ENCODE assay signal across 9 cellular contexts in genomic region chr17:58335779-58336455, GRCh38. TPM values are rescaled to one million over a fixed set of nuclear protein-coding genes. Genes with fewer than 3 reads are reported as not detected.
DNase-seq lines count a peak whose midpoint lies in the region; ATAC-seq and TF ChIP-seq lines count a peak whose summit lies in the region.
"Had no signal": no experiment of that assay in that cellular context is flagged by ENCODE, and none has a peak within 500 bp of the region (broad histone marks: within the 10 kb centered on the region; RNA-seq: fewer than 3 reads in every experiment).

No MANE protein-coding gene starts in this region.

- peaks cover 15% of the 10 kb centered on the region for H3K4me1 ChIP-seq in rectal smooth muscle tissue (ENCODE audit: control insufficient read depth, insufficient read depth, low read length)
- peaks cover 8% of the 10 kb centered on the region for H3K4me1 ChIP-seq in A673 (ENCODE audit: insufficient read depth, low read length, poor library complexity, severe bottlenecking)

- H3K9me3 ChIP-seq in A673 (ENCODE audit: low read depth, low read length, poor library complexity, severe bottlenecking): no peaks in the 10 kb centered on the region

- no peak for TF ChIP-seq CTCF in A673 (conservative IDR thresholded peaks at IDR 0.05; ENCODE audit: low read depth, low read length)

- peaks cover 52% of the 10 kb centered on the region for H3K4me1 Mint-ChIP-seq in T-helper 1 cell treated with Interleukin-12 subunit alpha and Interleukin-12 subunit beta and Interleukin-4 antibody, amounts not matched to agents 30 μg/mL and 1 μg/mL, for 36 hours (ENCODE audit: low read depth)
- peaks cover 82% of the 10 kb centered on the region for H3K4me1 Mint-ChIP-seq in central memory CD8-positive, alpha-beta T cell

- peak overlapping the region; percentile 5 for H3K4me3 ChIP-seq in rectal smooth muscle tissue (ENCODE audit: low read length)
- no peak overlapping the region for H3K4me3 ChIP-seq in A673 (ENCODE audit: low read depth, low read length, poor library complexity, severe bottlenecking)

- H3K4me3 Mint-ChIP-seq in T-helper 1 cell treated with Interleukin-12 subunit alpha and Interleukin-12 subunit beta and Interleukin-4 antibody, amounts not matched to agents 30 μg/mL and 1 μg/mL, for 36 hours: peak overlapping the region; percentile 99
- H3K4me3 Mint-ChIP-seq in central memory CD8-positive, alpha-beta T cell: peak overlapping the region; percentile 85

- DNase-seq in activated gamma-delta T cell treated with Interleukin-2 at 50 U/mL for 16 hours: peak; percentile 68
- DNase-seq in activated gamma-delta T cell (lab: John Stamatoyannopoulos, UW): no peak
- peak; percentile 40 to 59 for DNase-seq in central memory CD8-positive, alpha-beta T cell (ENCODE audit: low spot score in 2 of 2)
- no peak for DNase-seq in DMS153 treated with DMSO at 0.1 percent for 48 hours (lab: John Stamatoyannopoulos, UW; ENCODE audit: unreplicated experiment)
- DNase-seq in A673 (ENCODE audit: low spot score): no peak

- no TSS peak for BruUV-seq in A673 (replicated peaks; lab: Mats Ljungman, UMichigan)

- H3K27ac ChIP-seq in rectal smooth muscle tissue (ENCODE audit: low read depth, low read length): peak overlapping the region; percentile 28
- no peak overlapping the region for H3K27ac ChIP-seq in A673 (ENCODE audit: low read depth, low read length, poor library complexity, severe bottlenecking)
- H3K27ac ChIP-seq: C4-2B had no signal

- CTCF ChIA-PET in A673 (lab: Charles Lee): no interaction called here

- no peaks in the 10 kb centered on the region for H3K9me3 Mint-ChIP-seq in T-helper 1 cell treated with Interleukin-12 subunit alpha and Interleukin-12 subunit beta and Interleukin-4 antibody, amounts not matched to agents 30 μg/mL and 1 μg/mL, for 36 hours
- no peaks in the 10 kb centered on the region for H3K9me3 Mint-ChIP-seq in central memory CD8-positive, alpha-beta T cell

- intact Hi-C loops in A673 (cut with micrococcal nuclease; ENCODE audit: unreplicated experiment): no loop called here

- H3K27me3 Mint-ChIP-seq in T-helper 1 cell treated with Interleukin-12 subunit alpha and Interleukin-12 subunit beta and Interleukin-4 antibody, amounts not matched to agents 30 μg/mL and 1 μg/mL, for 36 hours (ENCODE audit: low read depth): peaks cover 6% of the 10 kb centered on the region
- no peaks in the 10 kb centered on the region for H3K27me3 Mint-ChIP-seq in central memory CD8-positive, alpha-beta T cell

- no peak overlapping the region for H3K9ac ChIP-seq in rectal smooth muscle tissue (ENCODE audit: low read length)

- no peaks in the 10 kb centered on the region for H3K36me3 ChIP-seq in rectal smooth muscle tissue (ENCODE audit: control insufficient read depth, insufficient read depth, low read length)
- no peaks in the 10 kb centered on the region for H3K36me3 ChIP-seq in A673 (ENCODE audit: insufficient read depth, low read length, poor library complexity, severe bottlenecking)

- ATAC-seq in central memory CD8-positive, alpha-beta T cell (replicated peaks; ENCODE audit: extremely low read depth, poor library complexity, severe bottlenecking): peak; percentile 31
- no peak for ATAC-seq in HG02588 (IDR thresholded peaks at IDR 0.05; ENCODE audit: unreplicated experiment)

- peak overlapping the region; percentile 96 for H3K27ac Mint-ChIP-seq in T-helper 1 cell treated with Interleukin-12 subunit alpha and Interleukin-12 subunit beta and Interleukin-4 antibody, amounts not matched to agents 30 μg/mL and 1 μg/mL, for 36 hours
- peak overlapping the region; percentile 91 for H3K27ac Mint-ChIP-seq in central memory CD8-positive, alpha-beta T cell (ENCODE audit: low read depth)

- POLR2A ChIA-PET in A673 (lab: Charles Lee; ENCODE audit: low non-redundant PET): no interaction called here

- H3K27me3 ChIP-seq in rectal smooth muscle tissue (ENCODE audit: control insufficient read depth, insufficient read depth, low read length) (no peaks in the 10 kb centered on the region), A673 (replicated peaks; ENCODE audit: insufficient read depth, low read depth, low read length, poor library complexity) (no peaks in the 10 kb centered on the region)

- peaks cover 40% of the 10 kb centered on the region for H3K36me3 Mint-ChIP-seq in T-helper 1 cell treated with Interleukin-12 subunit alpha and Interleukin-12 subunit beta and Interleukin-4 antibody, amounts not matched to agents 30 μg/mL and 1 μg/mL, for 36 hours (ENCODE audit: low read depth)
- peaks cover 48% of the 10 kb centered on the region for H3K36me3 Mint-ChIP-seq in central memory CD8-positive, alpha-beta T cell (ENCODE audit: insufficient read depth)

RNA-seq across cellular contexts. Expression of gene TSPOAP1, which starts 7.3 kb away (rescaled TPM):
- 0.21 and 0.24 TPM in 2 replicates for total RNA-seq in A673 (2021)

RNA-seq across cellular contexts. Expression of gene SUPT4H1, which starts 16.1 kb away (rescaled TPM):
- total RNA-seq in A673 (2021): 93.1 and 106 TPM in 2 replicates

RNA-seq across cellular contexts. Expression of gene MPO, which starts 55.2 kb away (rescaled TPM):
- total RNA-seq in A673 (2021): not detected in 2 replicates

Comparison
In these comparisons a context has a peak if more than half of its experiments do, and no peak if none do; other contexts are left out.
1. DNase-seq: peak in activated gamma-delta T cell treated with Interleukin-2 at 50 U/mL for 16 hours (single experiment) and central memory CD8-positive, alpha-beta T cell (2 of 2); none in activated gamma-delta T cell (single experiment), DMS153 treated with DMSO at 0.1 percent for 48 hours (single experiment) and A673 (single experiment).